ENCODE assay signal across 1 cellular context in the genomic region with DNA sequence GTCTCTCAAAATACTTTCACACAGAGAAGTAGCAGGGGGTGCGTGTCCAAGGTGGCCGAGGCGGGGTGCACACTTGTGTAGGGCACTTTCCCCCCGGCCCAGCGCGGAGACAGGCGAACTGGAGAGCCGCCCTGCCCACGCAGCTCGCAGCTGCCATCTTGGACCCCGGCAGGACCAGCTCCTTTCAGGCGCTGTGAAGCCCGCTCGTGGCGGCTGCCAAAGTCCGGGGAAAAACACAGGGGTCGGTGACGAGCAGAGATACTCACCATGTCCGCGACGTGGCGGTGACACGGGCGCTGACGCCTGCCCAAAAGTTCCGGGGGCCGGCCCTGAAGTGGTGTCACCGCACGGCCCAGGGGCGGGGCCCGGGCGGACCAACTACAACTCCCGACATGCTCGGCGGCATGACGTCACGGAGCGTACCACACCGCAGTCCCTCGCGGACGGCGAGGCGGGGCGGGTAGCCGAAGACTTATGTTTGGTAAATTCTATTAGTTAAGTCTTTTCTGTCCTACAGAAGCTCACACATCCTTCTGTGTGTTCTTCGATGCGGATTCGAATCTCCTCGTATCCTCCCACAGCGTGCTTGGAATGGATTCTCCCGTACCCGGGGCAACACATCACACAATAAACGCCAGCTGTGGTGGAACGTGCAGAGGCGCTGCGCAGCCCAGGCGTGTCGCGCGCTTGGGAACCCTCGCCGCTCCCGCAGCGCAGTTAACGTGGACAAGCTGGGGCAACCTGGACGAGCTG.
A peak's percentile ranks its signal among the peaks of the same experiment; 100 is the strongest.
TF ChIP-seq lines count a peak whose summit lies in the region.

Gene UFSP2 (minus strand): TSS at position 365 of the 753 bp plus-strand sequence. CDS start 96 bp downstream, at position 269.

TF ChIP-seq in K562, 482 proteins besides CTCF, POLR2A, EP300 and RAD21 (continued from another document and continues in another):
- peak; percentile 40; the same call in 1 of the 2 replicates for TF ChIP-seq CHAMP1 (IDR thresholded peaks at IDR 0.05)
- TF ChIP-seq NFRKB (IDR thresholded peaks at IDR 0.05; ENCODE audit: low read depth): no peak; the same call in 1 of the 2 replicates
- TF ChIP-seq RBM39 (optimal IDR thresholded peaks at IDR 0.05; ENCODE audit: low read depth, low read length): no peak
- peak; percentile 99 for TF ChIP-seq FOXJ2 (tag; IDR thresholded peaks at IDR 0.05)
- TF ChIP-seq CCAR2 (IDR thresholded peaks at IDR 0.05; ENCODE audit: low read depth, low read length): no peak
- no peak for TF ChIP-seq KLF13 (tag; IDR thresholded peaks at IDR 0.05; ENCODE audit: borderline replicate concordance, low read depth)
- no peak for TF ChIP-seq HMG20B (CRISPR knock-in tag; IDR thresholded peaks at IDR 0.05)
- peak; percentile 30; the same call in 1 of the 2 replicates for TF ChIP-seq ZNF766 (CRISPR knock-in tag; conservative IDR thresholded peaks at IDR 0.05)
- peak in 1 of 2 experiments; percentile 65; a peak in 1 of 4 replicates for TF ChIP-seq ZNF639 (CRISPR knock-in tag; conservative IDR thresholded peaks at IDR 0.05 in 1 of 2, IDR thresholded peaks at IDR 0.05 in 1 of 2)
- no peak for TF ChIP-seq RBM34 (IDR thresholded peaks at IDR 0.05; ENCODE audit: borderline replicate concordance, insufficient read depth, low read length)
- peak; percentile 73; the same call in 1 of the 2 replicates for TF ChIP-seq PHF8 (IDR thresholded peaks at IDR 0.05; ENCODE audit: borderline replicate concordance, low read length)
- TF ChIP-seq, protein P1, sequence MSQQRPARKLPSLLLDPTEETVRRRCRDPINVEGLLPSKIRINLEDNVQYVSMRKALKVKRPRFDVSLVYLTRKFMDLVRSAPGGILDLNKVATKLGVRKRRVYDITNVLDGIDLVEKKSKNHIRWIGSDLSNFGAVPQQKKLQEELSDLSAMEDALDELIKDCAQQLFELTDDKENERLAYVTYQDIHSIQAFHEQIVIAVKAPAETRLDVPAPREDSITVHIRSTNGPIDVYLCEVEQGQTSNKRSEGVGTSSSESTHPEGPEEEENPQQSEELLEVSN (IDR thresholded peaks at IDR 0.05; ENCODE audit: borderline replicate concordance in 1 of 2, extremely low read depth in 1 of 2, insufficient read depth in 1 of 2, insufficient read length in 1 of 2, low read depth in 1 of 2, low read length in 1 of 2, poor library complexity in 1 of 2, severe bottlenecking in 1 of 2): peak; percentile 92 to 94
- TF ChIP-seq TEAD4 (IDR thresholded peaks at IDR 0.05; ENCODE audit: low read length): no peak
- TF ChIP-seq TEAD4 (CRISPR knock-in tag; IDR thresholded peaks at IDR 0.05; ENCODE audit: borderline replicate concordance): peak; percentile 32; the same call in 1 of the 2 replicates
- no peak for TF ChIP-seq TRIM28 (IDR thresholded peaks at IDR 0.05)
- TF ChIP-seq ZNF785 (CRISPR knock-in tag; IDR thresholded peaks at IDR 0.05): no peak
- TF ChIP-seq, protein P2, sequence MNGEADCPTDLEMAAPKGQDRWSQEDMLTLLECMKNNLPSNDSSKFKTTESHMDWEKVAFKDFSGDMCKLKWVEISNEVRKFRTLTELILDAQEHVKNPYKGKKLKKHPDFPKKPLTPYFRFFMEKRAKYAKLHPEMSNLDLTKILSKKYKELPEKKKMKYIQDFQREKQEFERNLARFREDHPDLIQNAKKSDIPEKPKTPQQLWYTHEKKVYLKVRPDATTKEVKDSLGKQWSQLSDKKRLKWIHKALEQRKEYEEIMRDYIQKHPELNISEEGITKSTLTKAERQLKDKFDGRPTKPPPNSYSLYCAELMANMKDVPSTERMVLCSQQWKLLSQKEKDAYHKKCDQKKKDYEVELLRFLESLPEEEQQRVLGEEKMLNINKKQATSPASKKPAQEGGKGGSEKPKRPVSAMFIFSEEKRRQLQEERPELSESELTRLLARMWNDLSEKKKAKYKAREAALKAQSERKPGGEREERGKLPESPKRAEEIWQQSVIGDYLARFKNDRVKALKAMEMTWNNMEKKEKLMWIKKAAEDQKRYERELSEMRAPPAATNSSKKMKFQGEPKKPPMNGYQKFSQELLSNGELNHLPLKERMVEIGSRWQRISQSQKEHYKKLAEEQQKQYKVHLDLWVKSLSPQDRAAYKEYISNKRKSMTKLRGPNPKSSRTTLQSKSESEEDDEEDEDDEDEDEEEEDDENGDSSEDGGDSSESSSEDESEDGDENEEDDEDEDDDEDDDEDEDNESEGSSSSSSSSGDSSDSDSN (IDR thresholded peaks at IDR 0.05; ENCODE audit: borderline replicate concordance in 1 of 2, low read depth in 2 of 2, low read length in 2 of 2): no peak
- peak; percentile 94 for TF ChIP-seq MXI1 (IDR thresholded peaks at IDR 0.05; ENCODE audit: low read depth, low read length)
- TF ChIP-seq SAFB2 (IDR thresholded peaks at IDR 0.05; ENCODE audit: borderline replicate concordance, low read depth, low read length, severe bottlenecking): no peak
- TF ChIP-seq, protein P3, sequence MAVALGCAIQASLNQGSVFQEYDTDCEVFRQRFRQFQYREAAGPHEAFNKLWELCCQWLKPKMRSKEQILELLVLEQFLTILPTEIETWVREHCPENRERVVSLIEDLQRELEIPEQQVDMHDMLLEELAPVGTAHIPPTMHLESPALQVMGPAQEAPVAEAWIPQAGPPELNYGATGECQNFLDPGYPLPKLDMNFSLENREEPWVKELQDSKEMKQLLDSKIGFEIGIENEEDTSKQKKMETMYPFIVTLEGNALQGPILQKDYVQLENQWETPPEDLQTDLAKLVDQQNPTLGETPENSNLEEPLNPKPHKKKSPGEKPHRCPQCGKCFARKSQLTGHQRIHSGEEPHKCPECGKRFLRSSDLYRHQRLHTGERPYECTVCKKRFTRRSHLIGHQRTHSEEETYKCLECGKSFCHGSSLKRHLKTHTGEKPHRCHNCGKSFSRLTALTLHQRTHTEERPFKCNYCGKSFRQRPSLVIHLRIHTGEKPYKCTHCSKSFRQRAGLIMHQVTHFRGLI (CRISPR knock-in tag; IDR thresholded peaks at IDR 0.05): no peak
- no peak for TF ChIP-seq E2F3 (CRISPR knock-in tag; IDR thresholded peaks at IDR 0.05)
- TF ChIP-seq, protein P4, sequence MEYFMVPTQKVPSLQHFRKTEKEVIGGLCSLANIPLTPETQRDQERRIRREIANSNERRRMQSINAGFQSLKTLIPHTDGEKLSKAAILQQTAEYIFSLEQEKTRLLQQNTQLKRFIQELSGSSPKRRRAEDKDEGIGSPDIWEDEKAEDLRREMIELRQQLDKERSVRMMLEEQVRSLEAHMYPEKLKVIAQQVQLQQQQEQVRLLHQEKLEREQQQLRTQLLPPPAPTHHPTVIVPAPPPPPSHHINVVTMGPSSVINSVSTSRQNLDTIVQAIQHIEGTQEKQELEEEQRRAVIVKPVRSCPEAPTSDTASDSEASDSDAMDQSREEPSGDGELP (CRISPR knock-in tag; IDR thresholded peaks at IDR 0.05; ENCODE audit: borderline replicate concordance): peak; percentile 100
- no peak for TF ChIP-seq USF2 (CRISPR knock-in tag; IDR thresholded peaks at IDR 0.05)
- peak; percentile 97 for TF ChIP-seq RFX1 (IDR thresholded peaks at IDR 0.05)
- no peak for TF ChIP-seq ZNF79 (CRISPR knock-in tag; IDR thresholded peaks at IDR 0.05; ENCODE audit: low read depth)
- no peak for TF ChIP-seq SMC3 (conservative IDR thresholded peaks at IDR 0.05; ENCODE audit: insufficient read depth, low read depth, low read length)
- TF ChIP-seq, protein P5, sequence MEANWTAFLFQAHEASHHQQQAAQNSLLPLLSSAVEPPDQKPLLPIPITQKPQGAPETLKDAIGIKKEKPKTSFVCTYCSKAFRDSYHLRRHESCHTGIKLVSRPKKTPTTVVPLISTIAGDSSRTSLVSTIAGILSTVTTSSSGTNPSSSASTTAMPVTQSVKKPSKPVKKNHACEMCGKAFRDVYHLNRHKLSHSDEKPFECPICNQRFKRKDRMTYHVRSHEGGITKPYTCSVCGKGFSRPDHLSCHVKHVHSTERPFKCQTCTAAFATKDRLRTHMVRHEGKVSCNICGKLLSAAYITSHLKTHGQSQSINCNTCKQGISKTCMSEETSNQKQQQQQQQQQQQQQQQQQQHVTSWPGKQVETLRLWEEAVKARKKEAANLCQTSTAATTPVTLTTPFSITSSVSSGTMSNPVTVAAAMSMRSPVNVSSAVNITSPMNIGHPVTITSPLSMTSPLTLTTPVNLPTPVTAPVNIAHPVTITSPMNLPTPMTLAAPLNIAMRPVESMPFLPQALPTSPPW (CRISPR knock-in tag; IDR thresholded peaks at IDR 0.05): peak; percentile 37; the same call in 1 of the 2 replicates
- TF ChIP-seq FUS (optimal IDR thresholded peaks at IDR 0.05; ENCODE audit: low read depth, low read length): peak; percentile 35
- TF ChIP-seq, protein P6, sequence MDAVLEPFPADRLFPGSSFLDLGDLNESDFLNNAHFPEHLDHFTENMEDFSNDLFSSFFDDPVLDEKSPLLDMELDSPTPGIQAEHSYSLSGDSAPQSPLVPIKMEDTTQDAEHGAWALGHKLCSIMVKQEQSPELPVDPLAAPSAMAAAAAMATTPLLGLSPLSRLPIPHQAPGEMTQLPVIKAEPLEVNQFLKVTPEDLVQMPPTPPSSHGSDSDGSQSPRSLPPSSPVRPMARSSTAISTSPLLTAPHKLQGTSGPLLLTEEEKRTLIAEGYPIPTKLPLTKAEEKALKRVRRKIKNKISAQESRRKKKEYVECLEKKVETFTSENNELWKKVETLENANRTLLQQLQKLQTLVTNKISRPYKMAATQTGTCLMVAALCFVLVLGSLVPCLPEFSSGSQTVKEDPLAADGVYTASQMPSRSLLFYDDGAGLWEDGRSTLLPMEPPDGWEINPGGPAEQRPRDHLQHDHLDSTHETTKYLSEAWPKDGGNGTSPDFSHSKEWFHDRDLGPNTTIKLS (IDR thresholded peaks at IDR 0.05; ENCODE audit: borderline replicate concordance, low read depth): peak; percentile 92
- TF ChIP-seq MTA2 (IDR thresholded peaks at IDR 0.05; ENCODE audit: low read depth): no peak
- TF ChIP-seq SLC30A9 (CRISPR knock-in tag; IDR thresholded peaks at IDR 0.05): no peak
- TF ChIP-seq CTBP1 (IDR thresholded peaks at IDR 0.05; ENCODE audit: borderline replicate concordance): peak; percentile 55
- TF ChIP-seq NFYB (IDR thresholded peaks at IDR 0.05; ENCODE audit: extremely low read depth, insufficient read length): no peak
- peak; percentile 94 for TF ChIP-seq TCF7L2 (IDR thresholded peaks at IDR 0.05; ENCODE audit: low read depth, low read length)
- TF ChIP-seq HCFC1 (IDR thresholded peaks at IDR 0.05; ENCODE audit: low read depth, low read length): peak; percentile 90
- TF ChIP-seq KLF1 (tag; IDR thresholded peaks at IDR 0.05): peak; percentile 44; the same call in 1 of the 2 replicates
- TF ChIP-seq POLR2H (tag; IDR thresholded peaks at IDR 0.05; ENCODE audit: low read depth): no peak
- no peak for TF ChIP-seq CHD4 (IDR thresholded peaks at IDR 0.05; ENCODE audit: insufficient read depth, insufficient replicate concordance, low read depth, low read length, poor library complexity, severe bottlenecking)
- no peak for TF ChIP-seq COPS2 (conservative IDR thresholded peaks at IDR 0.05)
- TF ChIP-seq C11orf30 (IDR thresholded peaks at IDR 0.05; ENCODE audit: low read depth): no peak
- TF ChIP-seq TFAM (CRISPR knock-in tag; conservative IDR thresholded peaks at IDR 0.05): no peak
- no peak for TF ChIP-seq ESRRB (CRISPR knock-in tag; IDR thresholded peaks at IDR 0.05; ENCODE audit: borderline replicate concordance)
- TF ChIP-seq, protein P7, sequence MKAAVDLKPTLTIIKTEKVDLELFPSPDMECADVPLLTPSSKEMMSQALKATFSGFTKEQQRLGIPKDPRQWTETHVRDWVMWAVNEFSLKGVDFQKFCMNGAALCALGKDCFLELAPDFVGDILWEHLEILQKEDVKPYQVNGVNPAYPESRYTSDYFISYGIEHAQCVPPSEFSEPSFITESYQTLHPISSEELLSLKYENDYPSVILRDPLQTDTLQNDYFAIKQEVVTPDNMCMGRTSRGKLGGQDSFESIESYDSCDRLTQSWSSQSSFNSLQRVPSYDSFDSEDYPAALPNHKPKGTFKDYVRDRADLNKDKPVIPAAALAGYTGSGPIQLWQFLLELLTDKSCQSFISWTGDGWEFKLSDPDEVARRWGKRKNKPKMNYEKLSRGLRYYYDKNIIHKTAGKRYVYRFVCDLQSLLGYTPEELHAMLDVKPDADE (conservative IDR thresholded peaks at IDR 0.05; ENCODE audit: control insufficient read depth, low read depth, low read length): peak; percentile 47
- TF ChIP-seq, protein P8, sequence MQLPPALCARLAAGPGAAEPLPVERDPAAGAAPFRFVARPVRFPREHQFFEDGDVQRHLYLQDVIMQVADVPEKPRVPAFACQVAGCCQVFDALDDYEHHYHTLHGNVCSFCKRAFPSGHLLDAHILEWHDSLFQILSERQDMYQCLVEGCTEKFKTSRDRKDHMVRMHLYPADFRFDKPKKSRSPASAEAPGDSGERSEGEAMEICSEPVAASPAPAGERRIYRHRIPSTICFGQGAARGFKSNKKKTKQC (CRISPR knock-in tag; IDR thresholded peaks at IDR 0.05): peak; percentile 81
